30 cellular contexts compared by ENCODE assay signal in genomic region chr5:3518057-3518456, GRCh38.
"Had no signal": no experiment of that assay in that cellular context is flagged by ENCODE, and none has a peak within 500 bp of the region (broad histone marks: within the 10 kb centered on the region; RNA-seq: fewer than 3 reads in every experiment).

No MANE protein-coding gene starts in this region.

- H3K9me3 ChIP-seq: ascending aorta, breast epithelium, colonic mucosa, esophagus squamous epithelium, gastroesophageal sphincter had no signal

- H3K27me3 ChIP-seq: ascending aorta, breast epithelium, cardiac muscle cell, colonic mucosa, esophagus squamous epithelium, gastroesophageal sphincter had no signal

- H3K4me3 Mint-ChIP-seq: activated B cell treated with CpG ODN at 0.5 μM for 24 hours; activated CD4-positive, alpha-beta memory T cell treated with anti-CD3 and anti-CD28 coated beads, Interleukin-2, amount 10 ng/mL, durations not matched to agents 7 days and 5 days; activated naive CD4-positive, alpha-beta T cell treated with anti-CD3 and anti-CD28 coated beads, Interleukin-2, amount 10 ng/mL, durations not matched to agents 7 days and 5 days; activated naive CD8-positive, alpha-beta T cell treated with anti-CD3 and anti-CD28 coated beads, Interleukin-2, amount 10 ng/mL, durations not matched to agents 7 days and 5 days; activated T-cell treated with anti-CD3 and anti-CD28 coated beads, Interleukin-2, amount 50 U/mL, for 24 hours; activated T-cell treated with anti-CD3 and anti-CD28 coated beads, Interleukin-2, amount 50 U/mL, for 72 hours; T-helper 17 cell; T-helper 2 cell treated with Interferon-gamma antibody and Interleukin-4, amounts not matched to agents 5 μg/mL and 100 μg/mL, for 36 hours had no signal

- DNase-seq: activated B cell treated with CpG ODN at 0.5 μM for 24 hours; activated CD4-positive, alpha-beta memory T cell treated with anti-CD3 and anti-CD28 coated beads, Interleukin-2, amount 10 ng/mL, durations not matched to agents 7 days and 5 days; activated CD4-positive, alpha-beta T cell treated with anti-CD3 and anti-CD28 coated beads for 48 hours; activated CD4-positive, alpha-beta T cell treated with anti-CD3 and anti-CD28 coated beads, Interleukin-2, amount 50 U/mL, for 4 hours; activated CD8-positive, alpha-beta memory T cell treated with anti-CD3 and anti-CD28 coated beads, Interleukin-2, amount 50 U/mL, for 48 hours; activated gamma-delta T cell; activated naive CD4-positive, alpha-beta T cell; activated naive CD4-positive, alpha-beta T cell treated with anti-CD3 and anti-CD28 coated beads, Interleukin-2, amount 10 ng/mL, durations not matched to agents 7 days and 5 days; activated naive CD8-positive, alpha-beta T cell treated with anti-CD3 and anti-CD28 coated beads, Interleukin-2, amount 10 ng/mL, durations not matched to agents 7 days and 5 days; activated T-cell treated with anti-CD3 and anti-CD28 coated beads for 4 hours; activated T-cell treated with anti-CD3 and anti-CD28 coated beads, Interleukin-2, amount 50 U/mL, for 24 hours; activated T-cell treated with anti-CD3 and anti-CD28 coated beads, Interleukin-2, amount 50 U/mL, for 72 hours; central memory CD4-positive, alpha-beta T cell; cerebellar nuclear complex; colonic mucosa; effector memory CD4-positive, alpha-beta T cell; erythroblast; esophagus squamous epithelium; T-helper 1 cell; T-helper 17 cell; T1000; WERI-Rb-1 had no signal

- H3K36me3 ChIP-seq: ascending aorta, breast epithelium, cardiac muscle cell, colonic mucosa, esophagus squamous epithelium, gastroesophageal sphincter, WERI-Rb-1 had no signal

- H3K4me1 Mint-ChIP-seq: activated B cell treated with CpG ODN at 0.5 μM for 24 hours; activated CD4-positive, alpha-beta memory T cell treated with anti-CD3 and anti-CD28 coated beads, Interleukin-2, amount 10 ng/mL, durations not matched to agents 7 days and 5 days; activated naive CD4-positive, alpha-beta T cell treated with anti-CD3 and anti-CD28 coated beads, Interleukin-2, amount 10 ng/mL, durations not matched to agents 7 days and 5 days; activated naive CD8-positive, alpha-beta T cell treated with anti-CD3 and anti-CD28 coated beads, Interleukin-2, amount 10 ng/mL, durations not matched to agents 7 days and 5 days; T-helper 17 cell had no signal

- H3K4me3 ChIP-seq: ascending aorta, breast epithelium, cardiac muscle cell, colonic mucosa, esophagus squamous epithelium, gastroesophageal sphincter had no signal

- H3K4me1 ChIP-seq: ascending aorta, breast epithelium, colonic mucosa, esophagus squamous epithelium, gastroesophageal sphincter had no signal

- H3K27ac Mint-ChIP-seq: activated B cell treated with CpG ODN at 0.5 μM for 24 hours; activated CD4-positive, alpha-beta memory T cell treated with anti-CD3 and anti-CD28 coated beads, Interleukin-2, amount 10 ng/mL, durations not matched to agents 7 days and 5 days; activated naive CD4-positive, alpha-beta T cell treated with anti-CD3 and anti-CD28 coated beads, Interleukin-2, amount 10 ng/mL, durations not matched to agents 7 days and 5 days; activated naive CD4-positive, alpha-beta T cell treated with anti-CD3 and anti-CD28 coated beads, Interleukin-2, amount 50 U/mL, for 72 hours; activated naive CD8-positive, alpha-beta T cell treated with anti-CD3 and anti-CD28 coated beads, Interleukin-2, amount 10 ng/mL, durations not matched to agents 7 days and 5 days; activated T-cell treated with anti-CD3 and anti-CD28 coated beads, Interleukin-2, amount 50 U/mL, for 24 hours; activated T-cell treated with anti-CD3 and anti-CD28 coated beads, Interleukin-2, amount 50 U/mL, for 72 hours; T-helper 17 cell; T-helper 2 cell treated with Interferon-gamma antibody and Interleukin-4, amounts not matched to agents 5 μg/mL and 100 μg/mL, for 36 hours had no signal

- H3K36me3 Mint-ChIP-seq: activated naive CD4-positive, alpha-beta T cell treated with anti-CD3 and anti-CD28 coated beads, Interleukin-2, amount 10 ng/mL, durations not matched to agents 7 days and 5 days; activated naive CD4-positive, alpha-beta T cell treated with anti-CD3 and anti-CD28 coated beads, Interleukin-2, amount 50 U/mL, for 72 hours; activated naive CD8-positive, alpha-beta T cell treated with anti-CD3 and anti-CD28 coated beads, Interleukin-2, amount 10 ng/mL, durations not matched to agents 7 days and 5 days; brain had no signal

- H3K27me3 Mint-ChIP-seq: activated B cell treated with CpG ODN at 0.5 μM for 24 hours; activated CD4-positive, alpha-beta memory T cell treated with anti-CD3 and anti-CD28 coated beads, Interleukin-2, amount 10 ng/mL, durations not matched to agents 7 days and 5 days; activated naive CD4-positive, alpha-beta T cell treated with anti-CD3 and anti-CD28 coated beads, Interleukin-2, amount 10 ng/mL, durations not matched to agents 7 days and 5 days; activated T-cell treated with anti-CD3 and anti-CD28 coated beads, Interleukin-2, amount 50 U/mL, for 24 hours; T-helper 17 cell had no signal

- ATAC-seq: activated CD4-positive, CD25-positive, alpha-beta regulatory T cell treated with anti-CD3 and anti-CD28 coated beads, Interleukin-2, amount 50 U/mL, for 24 hours; activated naive CD4-positive, alpha-beta T cell treated with anti-CD3 and anti-CD28 coated beads, Interleukin-2, amount 50 U/mL, for 72 hours; activated T-cell treated with anti-CD3 and anti-CD28 coated beads, Interleukin-2, amount 50 U/mL, for 72 hours; gastroesophageal sphincter; T-helper 17 cell had no signal

- H3K27ac ChIP-seq: ascending aorta, breast epithelium, cardiac muscle cell, colonic mucosa, esophagus squamous epithelium, gastroesophageal sphincter, WERI-Rb-1 had no signal
